In genomic region chr16:89984215-89984614, GRCh38 we compare ENCODE assay signal across 25 cellular contexts.
"Had no signal": no experiment of that assay in that cellular context is flagged by ENCODE, and none has a peak within 500 bp of the region (broad histone marks: within the 10 kb centered on the region; RNA-seq: fewer than 3 reads in every experiment).

No MANE protein-coding gene starts in this region.

- H3K4me1 ChIP-seq: adrenal gland, body of pancreas had no signal

- DNase-seq: activated B cell treated with CpG ODN at 0.5 μM for 24 hours; activated CD4-positive, alpha-beta T cell treated with anti-CD3 and anti-CD28 coated beads, Interleukin-2, amount 50 U/mL, for 1 hour; activated effector memory CD4-positive, alpha-beta T cell treated with anti-CD3 and anti-CD28 coated beads, Interleukin-2, amount 50 U/mL, for 16 hours; activated naive CD4-positive, alpha-beta T cell treated with anti-CD3 and anti-CD28 coated beads for 36 hours; activated naive CD8-positive, alpha-beta T cell treated with anti-CD3 and anti-CD28 coated beads for 36 hours; activated naive CD8-positive, alpha-beta T cell treated with anti-CD3 and anti-CD28 coated beads, Interleukin-2, amount 50 U/mL, for 24 hours; adrenal gland; amygdala; aorta; body of pancreas; caudate nucleus; effector CD8-positive, alpha-beta T cell; foreskin fibroblast; head of caudate nucleus; T-helper 1 cell; T-helper 17 cell; T1000; WERI-Rb-1 had no signal

- H3K27me3 Mint-ChIP-seq: activated B cell treated with CpG ODN at 0.5 μM for 24 hours; activated naive CD4-positive, alpha-beta T cell treated with anti-CD3 and anti-CD28 coated beads, Interleukin-2, amount 50 U/mL, for 24 hours; activated naive CD8-positive, alpha-beta T cell treated with anti-CD3 and anti-CD28 coated beads for 36 hours; activated naive CD8-positive, alpha-beta T cell treated with anti-CD3 and anti-CD28 coated beads, Interleukin-2, amount 50 U/mL, for 24 hours; T-helper 17 cell had no signal

- H3K27ac Mint-ChIP-seq: activated B cell treated with CpG ODN at 0.5 μM for 24 hours; activated naive CD4-positive, alpha-beta T cell treated with anti-CD3 and anti-CD28 coated beads for 36 hours; activated naive CD4-positive, alpha-beta T cell treated with anti-CD3 and anti-CD28 coated beads, Interleukin-2, amount 50 U/mL, for 24 hours; activated naive CD8-positive, alpha-beta T cell treated with anti-CD3 and anti-CD28 coated beads for 36 hours; activated naive CD8-positive, alpha-beta T cell treated with anti-CD3 and anti-CD28 coated beads, Interleukin-2, amount 50 U/mL, for 24 hours; activated T-helper 1 cell treated with anti-CD3 and anti-CD28 coated beads, Interleukin-12 subunit alpha, Interleukin-12 subunit beta, Interleukin-2, Interleukin-4 antibody, amounts not matched to agents 30 ng/mL and 10 ng/mL and 1 ng/mL, durations not matched to agents 14 hours and 24 hours and 36 hours; T-helper 17 cell had no signal

- H3K27me3 ChIP-seq: adrenal gland, body of pancreas had no signal

- H3K4me3 ChIP-seq: adrenal gland, body of pancreas had no signal

- H3K4me3 Mint-ChIP-seq: activated B cell treated with CpG ODN at 0.5 μM for 24 hours; activated naive CD4-positive, alpha-beta T cell treated with anti-CD3 and anti-CD28 coated beads for 36 hours; activated naive CD4-positive, alpha-beta T cell treated with anti-CD3 and anti-CD28 coated beads, Interleukin-2, amount 50 U/mL, for 24 hours; activated naive CD8-positive, alpha-beta T cell treated with anti-CD3 and anti-CD28 coated beads for 36 hours; activated naive CD8-positive, alpha-beta T cell treated with anti-CD3 and anti-CD28 coated beads, Interleukin-2, amount 50 U/mL, for 24 hours; activated T-helper 1 cell treated with anti-CD3 and anti-CD28 coated beads, Interleukin-12 subunit alpha, Interleukin-12 subunit beta, Interleukin-2, Interleukin-4 antibody, amounts not matched to agents 30 ng/mL and 10 ng/mL and 1 ng/mL, durations not matched to agents 14 hours and 24 hours and 36 hours; T-helper 17 cell; T-helper 2 cell treated with Interferon-gamma antibody and Interleukin-4, amounts not matched to agents 5 μg/mL and 100 μg/mL, for 36 hours had no signal

- H3K9me3 Mint-ChIP-seq: activated B cell treated with CpG ODN at 0.5 μM for 24 hours; activated naive CD4-positive, alpha-beta T cell treated with anti-CD3 and anti-CD28 coated beads for 36 hours; activated naive CD4-positive, alpha-beta T cell treated with anti-CD3 and anti-CD28 coated beads, Interleukin-2, amount 50 U/mL, for 24 hours; activated naive CD8-positive, alpha-beta T cell treated with anti-CD3 and anti-CD28 coated beads for 36 hours; activated naive CD8-positive, alpha-beta T cell treated with anti-CD3 and anti-CD28 coated beads, Interleukin-2, amount 50 U/mL, for 24 hours; activated T-helper 1 cell treated with anti-CD3 and anti-CD28 coated beads, Interleukin-12 subunit alpha, Interleukin-12 subunit beta, Interleukin-2, Interleukin-4 antibody, amounts not matched to agents 30 ng/mL and 10 ng/mL and 1 ng/mL, durations not matched to agents 14 hours and 24 hours and 36 hours; activated T-helper 2 cell treated with anti-CD3 and anti-CD28 coated beads, Interferon-gamma antibody, Interleukin-2, Interleukin-4, amounts not matched to agents 10 μg/mL and 5 μg/mL and 100 μg/mL, durations not matched to agents 14 hours and 24 hours and 36 hours; T-helper 2 cell treated with Interferon-gamma antibody and Interleukin-4, amounts not matched to agents 5 μg/mL and 100 μg/mL, for 36 hours had no signal

- H3K27ac ChIP-seq: adrenal gland, body of pancreas, WERI-Rb-1 had no signal

- ATAC-seq: activated CD4-positive, CD25-positive, alpha-beta regulatory T cell treated with anti-CD3 and anti-CD28 coated beads, Interleukin-2, amount 50 U/mL, for 24 hours; activated naive CD8-positive, alpha-beta T cell treated with anti-CD3 and anti-CD28 coated beads, Interleukin-2, amount 50 U/mL, for 24 hours; body of pancreas; esophagus mucosa; SK-N-SH treated with all-trans-retinoic acid at 6 μM for 48 hours; T-helper 17 cell had no signal

- H3K4me1 Mint-ChIP-seq: activated naive CD4-positive, alpha-beta T cell treated with anti-CD3 and anti-CD28 coated beads, Interleukin-2, amount 50 U/mL, for 24 hours had no signal

- H3K9me3 ChIP-seq: adrenal gland, body of pancreas had no signal
